ENCODE assay signal across 38 cellular contexts in genomic region chr4:81732980-81733379, GRCh38.
"Had no signal": no experiment of that assay in that cellular context is flagged by ENCODE, and none has a peak within 500 bp of the region (broad histone marks: within the 10 kb centered on the region; RNA-seq: fewer than 3 reads in every experiment).

No MANE protein-coding gene starts in this region.

- H3K4me3 ChIP-seq: ascending aorta, cardiac muscle cell had no signal

- H3K27ac ChIP-seq: ascending aorta, cardiac muscle cell, WERI-Rb-1 had no signal

- DNase-seq: activated CD4-positive, alpha-beta memory T cell treated with anti-CD3 and anti-CD28 coated beads, Interleukin-2, amount 10 ng/mL, durations not matched to agents 7 days and 5 days; activated CD4-positive, alpha-beta T cell treated with anti-CD3 and anti-CD28 coated beads for 1 hour; activated CD4-positive, alpha-beta T cell treated with anti-CD3 and anti-CD28 coated beads for 36 hours; activated CD4-positive, alpha-beta T cell treated with anti-CD3 and anti-CD28 coated beads for 48 hours; activated CD4-positive, alpha-beta T cell treated with anti-CD3 and anti-CD28 coated beads, Interleukin-2, amount 10 ng/mL, durations not matched to agents 7 days and 5 days; activated CD4-positive, alpha-beta T cell treated with anti-CD3 and anti-CD28 coated beads, Interleukin-2, amount 50 U/mL, for 48 hours; activated CD4-positive, CD25-positive, alpha-beta regulatory T cell; activated CD8-positive, alpha-beta memory T cell treated with anti-CD3 and anti-CD28 coated beads for 24 hours; activated CD8-positive, alpha-beta memory T cell treated with anti-CD3 and anti-CD28 coated beads, Interleukin-2, amount 10 ng/mL, durations not matched to agents 7 days and 5 days; activated CD8-positive, alpha-beta memory T cell treated with anti-CD3 and anti-CD28 coated beads, Interleukin-2, amount 50 U/mL, for 48 hours; activated CD8-positive, alpha-beta T cell treated with anti-CD3 and anti-CD28 coated beads, Interleukin-2, amount 10 ng/mL, durations not matched to agents 7 days and 5 days; activated effector memory CD4-positive, alpha-beta T cell treated with Interleukin-2 at 50 U/mL for 16 hours; activated gamma-delta T cell; activated naive CD4-positive, alpha-beta T cell treated with anti-CD3 and anti-CD28 coated beads, Interleukin-2, amount 10 ng/mL, durations not matched to agents 7 days and 5 days; activated naive CD4-positive, alpha-beta T cell treated with Interleukin-2 at 50 U/mL for 16 hours; activated naive CD8-positive, alpha-beta T cell treated with anti-CD3 and anti-CD28 coated beads, Interleukin-2, amount 10 ng/mL, durations not matched to agents 7 days and 5 days; activated naive CD8-positive, alpha-beta T cell treated with anti-CD3 and anti-CD28 coated beads, Interleukin-2, amount 50 U/mL, for 24 hours; activated T-cell treated with anti-CD3 and anti-CD28 coated beads, Interleukin-2, amount 50 U/mL, for 24 hours; activated T-cell treated with anti-CD3 and anti-CD28 coated beads, Interleukin-2, amount 50 U/mL, for 48 hours; amygdala; anterior cingulate cortex; caudate nucleus; cerebellar nuclear complex; T-helper 1 cell; T-helper 2 cell; T-helper 9 cell; WERI-Rb-1 had no signal

- H3K27me3 Mint-ChIP-seq: activated naive CD4-positive, alpha-beta T cell treated with anti-CD3 and anti-CD28 coated beads, Interleukin-2, amount 50 U/mL, for 24 hours; activated naive CD8-positive, alpha-beta T cell; activated naive CD8-positive, alpha-beta T cell treated with anti-CD3 and anti-CD28 coated beads, Interleukin-2, amount 50 U/mL, for 24 hours had no signal

- H3K4me1 Mint-ChIP-seq: activated CD4-positive, alpha-beta memory T cell treated with anti-CD3 and anti-CD28 coated beads, Interleukin-2, amount 10 ng/mL, durations not matched to agents 7 days and 5 days; activated CD4-positive, alpha-beta T cell treated with anti-CD3 and anti-CD28 coated beads for 36 hours; activated CD4-positive, alpha-beta T cell treated with anti-CD3 and anti-CD28 coated beads, Interleukin-2, amount 10 ng/mL, durations not matched to agents 7 days and 5 days; activated CD8-positive, alpha-beta memory T cell treated with anti-CD3 and anti-CD28 coated beads, Interleukin-2, amount 10 ng/mL, durations not matched to agents 7 days and 5 days; activated naive CD4-positive, alpha-beta T cell treated with anti-CD3 and anti-CD28 coated beads, Interleukin-2, amount 10 ng/mL, durations not matched to agents 7 days and 5 days; activated naive CD4-positive, alpha-beta T cell treated with anti-CD3 and anti-CD28 coated beads, Interleukin-2, amount 50 U/mL, for 24 hours; activated naive CD8-positive, alpha-beta T cell treated with anti-CD3 and anti-CD28 coated beads, Interleukin-2, amount 10 ng/mL, durations not matched to agents 7 days and 5 days; activated naive CD8-positive, alpha-beta T cell treated with anti-CD3 and anti-CD28 coated beads, Interleukin-2, amount 50 U/mL, for 24 hours; brain; central memory CD8-positive, alpha-beta T cell; WTC11 had no signal

- H3K36me3 Mint-ChIP-seq: activated CD8-positive, alpha-beta memory T cell treated with anti-CD3 and anti-CD28 coated beads, Interleukin-2, amount 10 ng/mL, durations not matched to agents 7 days and 5 days; activated naive CD4-positive, alpha-beta T cell treated with anti-CD3 and anti-CD28 coated beads, Interleukin-2, amount 10 ng/mL, durations not matched to agents 7 days and 5 days; activated naive CD4-positive, alpha-beta T cell treated with anti-CD3 and anti-CD28 coated beads, Interleukin-2, amount 50 U/mL, for 24 hours; activated naive CD8-positive, alpha-beta T cell; brain; WTC11 had no signal

- H3K9me3 ChIP-seq: ascending aorta had no signal

- H3K9me3 Mint-ChIP-seq: activated CD4-positive, alpha-beta memory T cell treated with anti-CD3 and anti-CD28 coated beads, Interleukin-2, amount 10 ng/mL, durations not matched to agents 7 days and 5 days; activated naive CD4-positive, alpha-beta T cell treated with anti-CD3 and anti-CD28 coated beads, Interleukin-2, amount 10 ng/mL, durations not matched to agents 7 days and 5 days; activated naive CD4-positive, alpha-beta T cell treated with anti-CD3 and anti-CD28 coated beads, Interleukin-2, amount 50 U/mL, for 24 hours; activated naive CD8-positive, alpha-beta T cell treated with anti-CD3 and anti-CD28 coated beads, Interleukin-2, amount 50 U/mL, for 24 hours; activated T-cell treated with anti-CD3 and anti-CD28 coated beads, Interleukin-2, amount 50 U/mL, for 24 hours; activated T-helper 2 cell treated with anti-CD3 and anti-CD28 coated beads, Interferon-gamma antibody, Interleukin-2, Interleukin-4, amounts not matched to agents 10 μg/mL and 5 μg/mL and 100 μg/mL, durations not matched to agents 14 hours and 24 hours and 36 hours; central memory CD8-positive, alpha-beta T cell; T-helper 1 cell treated with Interleukin-12 subunit alpha and Interleukin-12 subunit beta and Interleukin-4 antibody, amounts not matched to agents 30 μg/mL and 1 μg/mL, for 36 hours; T-helper 2 cell treated with Interferon-gamma antibody and Interleukin-4, amounts not matched to agents 5 μg/mL and 100 μg/mL, for 36 hours; WTC11 had no signal

- H3K27ac Mint-ChIP-seq: activated CD4-positive, alpha-beta memory T cell treated with anti-CD3 and anti-CD28 coated beads, Interleukin-2, amount 10 ng/mL, durations not matched to agents 7 days and 5 days; activated CD4-positive, alpha-beta T cell treated with anti-CD3 and anti-CD28 coated beads for 36 hours; activated CD4-positive, alpha-beta T cell treated with anti-CD3 and anti-CD28 coated beads, Interleukin-2, amount 10 ng/mL, durations not matched to agents 7 days and 5 days; activated CD8-positive, alpha-beta memory T cell treated with anti-CD3 and anti-CD28 coated beads, Interleukin-2, amount 10 ng/mL, durations not matched to agents 7 days and 5 days; activated CD8-positive, alpha-beta T cell treated with anti-CD3 and anti-CD28 coated beads, Interleukin-2, amount 10 ng/mL, durations not matched to agents 7 days and 5 days; activated naive CD4-positive, alpha-beta T cell treated with anti-CD3 and anti-CD28 coated beads, Interleukin-2, amount 10 ng/mL, durations not matched to agents 7 days and 5 days; activated naive CD4-positive, alpha-beta T cell treated with anti-CD3 and anti-CD28 coated beads, Interleukin-2, amount 50 U/mL, for 24 hours; activated naive CD8-positive, alpha-beta T cell; activated naive CD8-positive, alpha-beta T cell treated with anti-CD3 and anti-CD28 coated beads, Interleukin-2, amount 10 ng/mL, durations not matched to agents 7 days and 5 days; activated naive CD8-positive, alpha-beta T cell treated with anti-CD3 and anti-CD28 coated beads, Interleukin-2, amount 50 U/mL, for 24 hours; activated T-cell treated with anti-CD3 and anti-CD28 coated beads, Interleukin-2, amount 50 U/mL, for 24 hours; activated T-helper 2 cell treated with anti-CD3 and anti-CD28 coated beads, Interferon-gamma antibody, Interleukin-2, Interleukin-4, amounts not matched to agents 10 μg/mL and 5 μg/mL and 100 μg/mL, durations not matched to agents 14 hours and 24 hours and 36 hours; brain; T-helper 1 cell treated with Interleukin-12 subunit alpha and Interleukin-12 subunit beta and Interleukin-4 antibody, amounts not matched to agents 30 μg/mL and 1 μg/mL, for 36 hours; T-helper 2 cell treated with Interferon-gamma antibody and Interleukin-4, amounts not matched to agents 5 μg/mL and 100 μg/mL, for 36 hours; WTC11 had no signal

- H3K27me3 ChIP-seq: ascending aorta, cardiac muscle cell had no signal

- H3K4me3 Mint-ChIP-seq: activated CD4-positive, alpha-beta memory T cell treated with anti-CD3 and anti-CD28 coated beads, Interleukin-2, amount 10 ng/mL, durations not matched to agents 7 days and 5 days; activated CD4-positive, alpha-beta T cell treated with anti-CD3 and anti-CD28 coated beads for 36 hours; activated CD4-positive, alpha-beta T cell treated with anti-CD3 and anti-CD28 coated beads, Interleukin-2, amount 10 ng/mL, durations not matched to agents 7 days and 5 days; activated CD8-positive, alpha-beta memory T cell treated with anti-CD3 and anti-CD28 coated beads, Interleukin-2, amount 10 ng/mL, durations not matched to agents 7 days and 5 days; activated CD8-positive, alpha-beta T cell treated with anti-CD3 and anti-CD28 coated beads, Interleukin-2, amount 10 ng/mL, durations not matched to agents 7 days and 5 days; activated naive CD4-positive, alpha-beta T cell treated with anti-CD3 and anti-CD28 coated beads, Interleukin-2, amount 10 ng/mL, durations not matched to agents 7 days and 5 days; activated naive CD4-positive, alpha-beta T cell treated with anti-CD3 and anti-CD28 coated beads, Interleukin-2, amount 50 U/mL, for 24 hours; activated naive CD8-positive, alpha-beta T cell; activated naive CD8-positive, alpha-beta T cell treated with anti-CD3 and anti-CD28 coated beads, Interleukin-2, amount 10 ng/mL, durations not matched to agents 7 days and 5 days; activated naive CD8-positive, alpha-beta T cell treated with anti-CD3 and anti-CD28 coated beads, Interleukin-2, amount 50 U/mL, for 24 hours; activated T-cell treated with anti-CD3 and anti-CD28 coated beads, Interleukin-2, amount 50 U/mL, for 24 hours; brain; central memory CD8-positive, alpha-beta T cell; T-helper 1 cell treated with Interleukin-12 subunit alpha and Interleukin-12 subunit beta and Interleukin-4 antibody, amounts not matched to agents 30 μg/mL and 1 μg/mL, for 36 hours; T-helper 2 cell treated with Interferon-gamma antibody and Interleukin-4, amounts not matched to agents 5 μg/mL and 100 μg/mL, for 36 hours; WTC11 had no signal

- H3K36me3 ChIP-seq: ascending aorta, cardiac muscle cell, WERI-Rb-1 had no signal

- H3K4me1 ChIP-seq: ascending aorta had no signal

- ATAC-seq: activated CD4-positive, alpha-beta T cell treated with anti-CD3 and anti-CD28 coated beads for 36 hours; activated CD4-positive, CD25-positive, alpha-beta regulatory T cell treated with anti-CD3 and anti-CD28 coated beads, Interleukin-2, amount 50 U/mL, for 24 hours; activated CD8-positive, alpha-beta memory T cell treated with anti-CD3 and anti-CD28 coated beads, Interleukin-2, amount 10 ng/mL, durations not matched to agents 7 days and 5 days; activated CD8-positive, alpha-beta T cell treated with anti-CD3 and anti-CD28 coated beads, Interleukin-2, amount 10 ng/mL, durations not matched to agents 7 days and 5 days; activated naive CD8-positive, alpha-beta T cell treated with anti-CD3 and anti-CD28 coated beads, Interleukin-2, amount 50 U/mL, for 24 hours; WTC11 had no signal
